Comparison of ENCODE assay signal across 8 cellular contexts in genomic region chr3:58434511-58434910, GRCh38. TPM values are rescaled to one million over a fixed set of nuclear protein-coding genes. Genes with fewer than 3 reads are reported as not detected.
A peak's percentile ranks its signal among the peaks of the same experiment; 100 is the strongest.
DNase-seq lines count a peak whose midpoint lies in the region; ATAC-seq and TF ChIP-seq lines count a peak whose summit lies in the region.

No MANE protein-coding gene starts in this region.

- H3K27me3 ChIP-seq in Caco-2 (replicated peaks; ENCODE audit: control insufficient read depth, insufficient read depth, low read length) (no peaks in the 10 kb centered on the region), Panc1 (ENCODE audit: control insufficient read depth, insufficient read depth, low read length) (no peaks in the 10 kb centered on the region)

- H3K4me3 ChIP-seq in Caco-2 (ENCODE audit: low read depth, low read length) (no peak overlapping the region), Panc1 (ENCODE audit: low read depth in 2 of 2, low read length in 2 of 2) (no peak overlapping the region)

- H3K36me3 Mint-ChIP-seq in Caco-2 (ENCODE audit: insufficient read depth, unreplicated experiment) (peaks cover 24% of the 10 kb centered on the region), endothelial cell (ENCODE audit: low read depth, unreplicated experiment) (peaks cover 10% of the 10 kb centered on the region), osteocyte (ENCODE audit: unreplicated experiment) (peaks cover 13% of the 10 kb centered on the region)

- H3K27ac ChIP-seq in Panc1 (ENCODE audit: low read length): peak overlapping the region; percentile 90

- H3K4me3 Mint-ChIP-seq in Caco-2 (ENCODE audit: unreplicated experiment) (peak overlapping the region; percentile 80), endothelial cell (ENCODE audit: unreplicated experiment) (no peak overlapping the region), osteocyte (ENCODE audit: unreplicated experiment) (peak overlapping the region; percentile 88)

- peaks cover 15% of the 10 kb centered on the region for H3K4me1 Mint-ChIP-seq in Caco-2 (ENCODE audit: low read depth, unreplicated experiment)
- H3K4me1 Mint-ChIP-seq in endothelial cell (ENCODE audit: unreplicated experiment): peaks cover 22% of the 10 kb centered on the region
- peaks cover 41% of the 10 kb centered on the region for H3K4me1 Mint-ChIP-seq in osteocyte (ENCODE audit: unreplicated experiment)

- H3K36me3 ChIP-seq in Caco-2 (ENCODE audit: control insufficient read depth, insufficient read depth, low read length) (peaks cover 2% of the 10 kb centered on the region; the same call in 1 of the 2 replicates), Panc1 (ENCODE audit: control insufficient read depth, insufficient read depth, low read length) (peaks cover 9% of the 10 kb centered on the region)

- H3K27me3 Mint-ChIP-seq in Caco-2 (ENCODE audit: insufficient read depth, unreplicated experiment) (no peaks in the 10 kb centered on the region), endothelial cell (ENCODE audit: unreplicated experiment) (peaks cover 15% of the 10 kb centered on the region), osteocyte (ENCODE audit: unreplicated experiment) (no peaks in the 10 kb centered on the region)

- DNase-seq in Caco-2: no peak
- DNase-seq in Panc1 (ENCODE audit: low read depth, low spot score): no peak
- no peak for DNase-seq in endothelial cell (ENCODE audit: low spot score)
- no peak for DNase-seq in osteocyte (ENCODE audit: extremely low spot score, unreplicated experiment)
- DNase-seq in NCI-H446 (lab: John Stamatoyannopoulos, UW): no peak
- DNase-seq in NCI-H1436 treated with DMSO at 0.1 percent for 48 hours (lab: John Stamatoyannopoulos, UW): no peak
- no peak for DNase-seq in RPMI8226

- H3K27ac Mint-ChIP-seq in Caco-2 (ENCODE audit: unreplicated experiment): peak overlapping the region; percentile 82
- peak overlapping the region; percentile 30 for H3K27ac Mint-ChIP-seq in endothelial cell (ENCODE audit: unreplicated experiment)
- H3K27ac Mint-ChIP-seq in osteocyte (ENCODE audit: unreplicated experiment): peak overlapping the region; percentile 96

- in situ Hi-C loops in Panc1 (cut with HindIII; ENCODE audit: low pct_unique_long_range_greater_than_20kb, low sequenced_read_pairs): no loop called here

- intact Hi-C loops in Caco-2 (cut with micrococcal nuclease; ENCODE audit: unreplicated experiment): loop anchor here (2.0 kb wide), 1 partner anchor 18 kb away; no protein-coding TSS in a partner anchor
- intact Hi-C loops in Panc1 (cut with micrococcal nuclease; ENCODE audit: unreplicated experiment): no loop called here

- H3K4me1 ChIP-seq in Caco-2: peaks cover 21% of the 10 kb centered on the region
- peaks cover 12% of the 10 kb centered on the region for H3K4me1 ChIP-seq in Panc1 (ENCODE audit: control insufficient read depth, insufficient read depth, low read length)

- CTCF ChIA-PET in Caco-2 (lab: Charles Lee): no interaction called here
- CTCF ChIA-PET in Panc1 (lab: Charles Lee): no interaction called here

- no peak for ATAC-seq in Panc1
- ATAC-seq in GM21825 (IDR thresholded peaks at IDR 0.05; ENCODE audit: unreplicated experiment): no peak

- H3K9me3 ChIP-seq in Caco-2 (no peaks in the 10 kb centered on the region), Panc1 (ENCODE audit: control insufficient read depth, insufficient read depth, low read depth, low read length) (no peaks in the 10 kb centered on the region)

- BruUV-seq in Caco-2 (replicated peaks; lab: Mats Ljungman, UMichigan) (no TSS peak), Panc1 (replicated peaks; lab: Mats Ljungman, UMichigan) (no TSS peak)

- no peaks in the 10 kb centered on the region for H3K9me3 Mint-ChIP-seq in Caco-2 (ENCODE audit: unreplicated experiment)
- H3K9me3 Mint-ChIP-seq in endothelial cell (ENCODE audit: unreplicated experiment): no peaks in the 10 kb centered on the region
- H3K9me3 Mint-ChIP-seq in osteocyte (ENCODE audit: unreplicated experiment): no peaks in the 10 kb centered on the region

- POLR2A ChIA-PET in Caco-2 (lab: Charles Lee): interaction anchor here (1.0 kb wide), 1 partner anchor 129 kb away, joined by 3 read pairs; the partner anchor contains the start of genes HTD2 and RPP14
- POLR2A ChIA-PET in Panc1 (lab: Charles Lee): no interaction called here

- TF ChIP-seq CTCF in Caco-2 (IDR thresholded peaks at IDR 0.05; ENCODE audit: insufficient read depth in 1 of 2, low read depth in 1 of 2, low read length in 1 of 2, severe bottlenecking in 1 of 2, unreplicated experiment in 1 of 2) (no peak), Panc1 (IDR thresholded peaks at IDR 0.05) (no peak), endothelial cell (IDR thresholded peaks at IDR 0.05; ENCODE audit: unreplicated experiment) (no peak), osteocyte (IDR thresholded peaks at IDR 0.05) (no peak)

RNA-seq across cellular contexts. Expression of gene PDHB, which starts 0.9 kb away (rescaled TPM):
- total RNA-seq in Caco-2 (2022) (81.8 and 89.8 TPM in 2 replicates), Panc1 (2021; ENCODE audit: unreplicated experiment) (66.6 TPM), endothelial cell (ENCODE audit: unreplicated experiment) (72.8 TPM), osteocyte (85.5 and 89.0 TPM in 2 replicates)
- polyA plus RNA-seq in Panc1 (2012; ENCODE audit: insufficient read length): 67.2 TPM

RNA-seq across cellular contexts. Expression of gene KCTD6, which starts 57.4 kb away (rescaled TPM):
- total RNA-seq in Caco-2 (2022) (9.2 and 9.8 TPM in 2 replicates), Panc1 (2021; ENCODE audit: unreplicated experiment) (18.3 TPM), endothelial cell (ENCODE audit: unreplicated experiment) (11.9 TPM), osteocyte (13.6 and 14.4 TPM in 2 replicates)
- polyA plus RNA-seq in Panc1 (2012; ENCODE audit: insufficient read length): 16.8 TPM

Comparison
In these comparisons a context has a peak if more than half of its experiments do, and no peak if none do; other contexts are left out.
1. H3K27ac Mint-ChIP-seq: peak in every context shown above with its lines; median percentile 96 in osteocyte; 82 in Caco-2; 30 in endothelial cell.